Comparison of ENCODE assay signal across 8 cellular contexts in genomic region chr11:65446446-65447277, GRCh38. TPM values are rescaled to one million over a fixed set of nuclear protein-coding genes. Genes with fewer than 3 reads are reported as not detected.
DNase-seq lines count a peak whose midpoint lies in the region; ATAC-seq, FAIRE-seq and TF ChIP-seq lines count a peak whose summit lies in the region.

No MANE protein-coding gene starts in this region.

- H3K4me3 ChIP-seq in A549 (no peak overlapping the region), MG63 (no peak overlapping the region), colonic mucosa (no peak overlapping the region)

- H3K27me3 Mint-ChIP-seq in mesothelial cell of epicardium (ENCODE audit: low read depth) (no peaks in the 10 kb centered on the region), endothelial cell (ENCODE audit: unreplicated experiment) (peaks cover 6% of the 10 kb centered on the region)

- H3K9me3 ChIP-seq in A549 (no peaks in the 10 kb centered on the region), MG63 (no peaks in the 10 kb centered on the region), colonic mucosa (no peaks in the 10 kb centered on the region)

- H3K27ac ChIP-seq in A549 (peak overlapping the region in 1 of 2 experiments; percentile 81; a peak in 4 of 6 replicates), colonic mucosa (peak overlapping the region; percentile 23)

- DNase-seq in A549 (ENCODE audit: low read depth in 1 of 2, low spot score in 1 of 2) (no peak), MG63 (peak; percentile 46), colonic mucosa (no peak), mesothelial cell of epicardium (ENCODE audit: low spot score in 2 of 2, unreplicated experiment in 2 of 2) (no peak), endothelial cell (ENCODE audit: low spot score) (no peak)

- peak overlapping the region in 1 of 2 donors; percentile 4 for H3K9ac ChIP-seq in colonic mucosa (ENCODE audit: low read depth in 2 of 2, low read length in 2 of 2)

- H3K4me2 ChIP-seq in A549, result no peak overlapping the region

- peaks cover 3% of the 10 kb centered on the region for H3K9me3 Mint-ChIP-seq in mesothelial cell of epicardium
- H3K9me3 Mint-ChIP-seq in endothelial cell (ENCODE audit: unreplicated experiment), result no peaks in the 10 kb centered on the region

- POLR2A ChIA-PET in A549 (lab: Yijun Ruan, JAX), result interaction anchor here (0.6 to 6.9 kb wide), 14 partner anchors 10 to 401 kb away, joined by 3 to 68 read pairs (median 5); partner anchors contain the start of genes MALAT1 and NEAT1

- H3K4me1 ChIP-seq in A549 (peaks cover 74% of the 10 kb centered on the region), colonic mucosa (no peaks in the 10 kb centered on the region)

- no peaks in the 10 kb centered on the region for H3K27me3 ChIP-seq in MG63
- no peaks in the 10 kb centered on the region for H3K27me3 ChIP-seq in colonic mucosa

- ATAC-seq in A549 (peak; percentile 1 to 3; a peak in 4 of 6 replicates), HG02678 (IDR thresholded peaks at IDR 0.05; ENCODE audit: unreplicated experiment) (no peak), GM19023 (IDR thresholded peaks at IDR 0.05; ENCODE audit: unreplicated experiment) (no peak), GM18517 (IDR thresholded peaks at IDR 0.05; ENCODE audit: unreplicated experiment) (no peak)

- peak overlapping the region; percentile 43 for H3K27ac Mint-ChIP-seq in mesothelial cell of epicardium
- no peak overlapping the region for H3K27ac Mint-ChIP-seq in endothelial cell (ENCODE audit: unreplicated experiment)

- H3K4me3 Mint-ChIP-seq in mesothelial cell of epicardium, result no peak overlapping the region
- no peak overlapping the region for H3K4me3 Mint-ChIP-seq in endothelial cell (ENCODE audit: unreplicated experiment)

- no peak for TF ChIP-seq CTCF in A549 (IDR thresholded peaks at IDR 0.05)
- no peak for TF ChIP-seq CTCF in colonic mucosa (IDR thresholded peaks at IDR 0.05)
- TF ChIP-seq CTCF in mesothelial cell of epicardium (IDR thresholded peaks at IDR 0.05; ENCODE audit: unreplicated experiment), result no peak
- TF ChIP-seq CTCF in endothelial cell (IDR thresholded peaks at IDR 0.05; ENCODE audit: unreplicated experiment), result no peak

- intact Hi-C loops in colonic mucosa (cut with DNase I), result no loop called here

- CTCF ChIA-PET in A549 (lab: Yijun Ruan, JAX), result interaction anchor here (0.7 to 5.4 kb wide), 14 partner anchors 9 to 131 kb away, joined by 3 to 36 read pairs (median 5); no protein-coding TSS in a partner anchor

- WGBS in A549 (ENCODE audit: missing lambda C conversion rate), result 80% methylated on average over 11 of the region's 11 CpGs

- TF ChIP-seq POLR2A in A549 (IDR thresholded peaks at IDR 0.05; ENCODE audit: low read length), result no peak

- H3K36me3 ChIP-seq in MG63 (peaks cover 58% of the 10 kb centered on the region), colonic mucosa (peaks cover 4% of the 10 kb centered on the region)

- TF ChIP-seq EP300 in A549 (IDR thresholded peaks at IDR 0.05), result no peak

- peaks cover 18% of the 10 kb centered on the region for H3K4me1 Mint-ChIP-seq in mesothelial cell of epicardium
- peaks cover 6% of the 10 kb centered on the region for H3K4me1 Mint-ChIP-seq in endothelial cell (ENCODE audit: unreplicated experiment)

- no peak for FAIRE-seq in A549 (lab: Jason Lieb, UNC)

- H3K36me3 Mint-ChIP-seq in mesothelial cell of epicardium, result peaks cover 17% of the 10 kb centered on the region
- peaks cover 4% of the 10 kb centered on the region for H3K36me3 Mint-ChIP-seq in endothelial cell (ENCODE audit: low read depth, unreplicated experiment)

- no peak for TF ChIP-seq RAD21 in A549 (conservative IDR thresholded peaks at IDR 0.05 in 1 of 2, IDR thresholded peaks at IDR 0.05 in 1 of 2)

TF ChIP-seq in A549, 52 proteins besides CTCF, POLR2A, EP300 and RAD21 (continues in another document):
- TF ChIP-seq NFE2L2 (conservative IDR thresholded peaks at IDR 0.05; ENCODE audit: low read length), result no peak
- TF ChIP-seq MAZ (IDR thresholded peaks at IDR 0.05; ENCODE audit: borderline replicate concordance, low read depth, low read length), result no peak
- 0 out of 2 replicates have a peak, but pooled peaks have one; percentile 5 for TF ChIP-seq HEYL (CRISPR knock-in tag; IDR thresholded peaks at IDR 0.05)
- TF ChIP-seq MYC (IDR thresholded peaks at IDR 0.05; ENCODE audit: borderline replicate concordance, low read length), result no peak
- peak; percentile 26; the same call in 1 of the 2 replicates for TF ChIP-seq POLR2AphosphoS2 (conservative IDR thresholded peaks at IDR 0.05; ENCODE audit: low read length)
- TF ChIP-seq ELK1 (IDR thresholded peaks at IDR 0.05; ENCODE audit: low read depth, low read length), result no peak
- TF ChIP-seq EHMT2 (IDR thresholded peaks at IDR 0.05; ENCODE audit: low read depth), result no peak
- TF ChIP-seq, protein P1, sequence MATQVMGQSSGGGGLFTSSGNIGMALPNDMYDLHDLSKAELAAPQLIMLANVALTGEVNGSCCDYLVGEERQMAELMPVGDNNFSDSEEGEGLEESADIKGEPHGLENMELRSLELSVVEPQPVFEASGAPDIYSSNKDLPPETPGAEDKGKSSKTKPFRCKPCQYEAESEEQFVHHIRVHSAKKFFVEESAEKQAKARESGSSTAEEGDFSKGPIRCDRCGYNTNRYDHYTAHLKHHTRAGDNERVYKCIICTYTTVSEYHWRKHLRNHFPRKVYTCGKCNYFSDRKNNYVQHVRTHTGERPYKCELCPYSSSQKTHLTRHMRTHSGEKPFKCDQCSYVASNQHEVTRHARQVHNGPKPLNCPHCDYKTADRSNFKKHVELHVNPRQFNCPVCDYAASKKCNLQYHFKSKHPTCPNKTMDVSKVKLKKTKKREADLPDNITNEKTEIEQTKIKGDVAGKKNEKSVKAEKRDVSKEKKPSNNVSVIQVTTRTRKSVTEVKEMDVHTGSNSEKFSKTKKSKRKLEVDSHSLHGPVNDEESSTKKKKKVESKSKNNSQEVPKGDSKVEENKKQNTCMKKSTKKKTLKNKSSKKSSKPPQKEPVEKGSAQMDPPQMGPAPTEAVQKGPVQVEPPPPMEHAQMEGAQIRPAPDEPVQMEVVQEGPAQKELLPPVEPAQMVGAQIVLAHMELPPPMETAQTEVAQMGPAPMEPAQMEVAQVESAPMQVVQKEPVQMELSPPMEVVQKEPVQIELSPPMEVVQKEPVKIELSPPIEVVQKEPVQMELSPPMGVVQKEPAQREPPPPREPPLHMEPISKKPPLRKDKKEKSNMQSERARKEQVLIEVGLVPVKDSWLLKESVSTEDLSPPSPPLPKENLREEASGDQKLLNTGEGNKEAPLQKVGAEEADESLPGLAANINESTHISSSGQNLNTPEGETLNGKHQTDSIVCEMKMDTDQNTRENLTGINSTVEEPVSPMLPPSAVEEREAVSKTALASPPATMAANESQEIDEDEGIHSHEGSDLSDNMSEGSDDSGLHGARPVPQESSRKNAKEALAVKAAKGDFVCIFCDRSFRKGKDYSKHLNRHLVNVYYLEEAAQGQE (IDR thresholded peaks at IDR 0.05), result 0 out of 2 replicates have a peak, but pooled peaks have one; percentile 36
- TF ChIP-seq, protein P2, sequence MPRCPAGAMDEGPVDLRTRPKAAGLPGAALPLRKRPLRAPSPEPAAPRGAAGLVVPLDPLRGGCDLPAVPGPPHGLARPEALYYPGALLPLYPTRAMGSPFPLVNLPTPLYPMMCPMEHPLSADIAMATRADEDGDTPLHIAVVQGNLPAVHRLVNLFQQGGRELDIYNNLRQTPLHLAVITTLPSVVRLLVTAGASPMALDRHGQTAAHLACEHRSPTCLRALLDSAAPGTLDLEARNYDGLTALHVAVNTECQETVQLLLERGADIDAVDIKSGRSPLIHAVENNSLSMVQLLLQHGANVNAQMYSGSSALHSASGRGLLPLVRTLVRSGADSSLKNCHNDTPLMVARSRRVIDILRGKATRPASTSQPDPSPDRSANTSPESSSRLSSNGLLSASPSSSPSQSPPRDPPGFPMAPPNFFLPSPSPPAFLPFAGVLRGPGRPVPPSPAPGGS (IDR thresholded peaks at IDR 0.05), result no peak
- TF ChIP-seq BHLHE40 (IDR thresholded peaks at IDR 0.05; ENCODE audit: low read depth, low read length), result no peak
- TF ChIP-seq RFX5 (IDR thresholded peaks at IDR 0.05), result no peak
- TF ChIP-seq TP53 (CRISPR knock-in tag; IDR thresholded peaks at IDR 0.05), result peak; percentile 52; the same call in 1 of the 2 replicates
- TF ChIP-seq FOXS1 (CRISPR knock-in tag; IDR thresholded peaks at IDR 0.05), result no peak

RNA-seq across cellular contexts. Expression of gene NEAT1, which starts 24.1 kb away (rescaled TPM):
- 181 and 314 TPM in 2 replicates for polyA plus RNA-seq in A549 (2011; rRNA removed)
- 137 and 155 TPM in 2 replicates for polyA plus RNA-seq in A549 (2012; cell fraction: cytosol; rRNA removed)
- polyA plus RNA-seq in A549 (2012; cell fraction: nucleus; rRNA removed), result 406 and 691 TPM in 2 replicates
- polyA plus RNA-seq in A549 (2017; fragmentation: RNase III; extraction: RNeasy Plus Mini Kit Qiagen cat#74134 plus additional on column Dnase treatment), result 1,009 to 1,407 TPM (median 1,223 TPM) in 3 replicates
- polyA minus RNA-seq in A549 (2011; rRNA and poly(A)+ RNA removed), result 160 and 161 TPM in 2 replicates
- total RNA-seq in MG63 (2014; rRNA removed; shearing (Covaris generic); ENCODE audit: low replicate concordance), result 4.8 and 7.7 TPM in 2 replicates
- 100 to 1,000 TPM; 269 to 502 TPM for total RNA-seq in colonic mucosa
- total RNA-seq in mesothelial cell of epicardium, result 236 to 269 TPM (median 246 TPM) in 3 replicates
- 43.4 TPM for total RNA-seq in endothelial cell (ENCODE audit: unreplicated experiment)

RNA-seq across cellular contexts. Expression of gene MALAT1, which starts 52.2 kb away (rescaled TPM):
- polyA plus RNA-seq in A549 (2011; rRNA removed), result 1,041 and 1,340 TPM in 2 replicates
- polyA plus RNA-seq in A549 (2012; cell fraction: cytosol; rRNA removed), result 24.8 and 29.0 TPM in 2 replicates
- polyA plus RNA-seq in A549 (2012; cell fraction: nucleus; rRNA removed), result 215 and 608 TPM in 2 replicates
- polyA plus RNA-seq in A549 (2017; fragmentation: RNase III; extraction: RNeasy Plus Mini Kit Qiagen cat#74134 plus additional on column Dnase treatment), result 167 to 203 TPM (median 188 TPM) in 3 replicates
- polyA minus RNA-seq in A549 (2011; rRNA and poly(A)+ RNA removed), result 10,326 and 11,734 TPM in 2 replicates
- total RNA-seq in MG63 (2014; rRNA removed; shearing (Covaris generic); ENCODE audit: low replicate concordance), result 258 and 283 TPM in 2 replicates
- total RNA-seq in colonic mucosa, result 1,000 to 10,000 TPM; 4,716 to 6,071 TPM
- 15,343 to 16,172 TPM (median 16,018 TPM) in 3 replicates for total RNA-seq in mesothelial cell of epicardium
- 4,747 TPM for total RNA-seq in endothelial cell (ENCODE audit: unreplicated experiment)

Comparison
In these comparisons a context has a peak if more than half of its experiments do, and no peak if none do; other contexts are left out.
1. ATAC-seq: peak in A549 (2 of 2); none in HG02678 (single experiment), GM19023 (single experiment) and GM18517 (single experiment).
2. RNA of gene MALAT1, which starts 52.2 kb away (total RNA-seq): 15,343 to 16,172 TPM in mesothelial cell of epicardium, 4,716 to 6,071 TPM in colonic mucosa and 4,747 TPM in endothelial cell (single experiment); 258 to 283 TPM in MG63; every median in the first group is over 10 times any median in the second.